17 cellular contexts compared by ENCODE assay signal in genomic region chr18:62500174-62500573, GRCh38. TPM values are rescaled to one million over a fixed set of nuclear protein-coding genes. Genes with fewer than 3 reads are reported as not detected.
DNase-seq lines count a peak whose midpoint lies in the region; ATAC-seq, FAIRE-seq and TF ChIP-seq lines count a peak whose summit lies in the region.
"Had no signal": no experiment of that assay in that cellular context is flagged by ENCODE, and none has a peak within 500 bp of the region (broad histone marks: within the 10 kb centered on the region; RNA-seq: fewer than 3 reads in every experiment).

No MANE protein-coding gene starts in this region.

- H2BK120ac ChIP-seq in neuronal stem cell (ENCODE audit: low read depth, low read length) = no peak overlapping the region

- no peak overlapping the region for H3K23ac ChIP-seq in neuronal stem cell (ENCODE audit: low read depth, low read length, poor library complexity)

- no peak overlapping the region for H3K4me3 Mint-ChIP-seq in activated CD4-positive, alpha-beta T cell treated with anti-CD3 and anti-CD28 coated beads, Interleukin-2, amount 10 ng/mL, durations not matched to agents 24 days and 14 days
- H3K4me3 Mint-ChIP-seq: CD8-positive, alpha-beta T cell; HFFc6 had no signal

- H3K4me3 ChIP-seq in HepG2 (replicated peaks in 1 of 3; ENCODE audit: insufficient read depth in 1 of 3, low read depth in 2 of 3, low read length in 3 of 3) = no peak overlapping the region
- H3K4me3 ChIP-seq in neuronal stem cell (ENCODE audit: low read length in 2 of 2) = no peak overlapping the region
- H3K4me3 ChIP-seq in colonic mucosa = no peak overlapping the region
- H3K4me3 ChIP-seq: K562 had no signal

- H2BK5ac ChIP-seq in neuronal stem cell (ENCODE audit: low read length) = no peak overlapping the region

- TF ChIP-seq RAD21 in HepG2 (CRISPR knock-in tag; IDR thresholded peaks at IDR 0.05) = no peak

- no peak overlapping the region for H3K4ac ChIP-seq in neuronal stem cell (ENCODE audit: low read length)

- H3K27ac Mint-ChIP-seq in activated CD4-positive, alpha-beta T cell treated with anti-CD3 and anti-CD28 coated beads, Interleukin-2, amount 10 ng/mL, durations not matched to agents 24 days and 14 days = no peak overlapping the region
- H3K27ac Mint-ChIP-seq: CD8-positive, alpha-beta T cell; HFFc6 had no signal

- BruUV-seq in HepG2 (replicated peaks; lab: Mats Ljungman, UMichigan) = no TSS peak

- TF ChIP-seq CTCF in HepG2 (CRISPR knock-in tag; IDR thresholded peaks at IDR 0.05) = no peak
- no peak for TF ChIP-seq CTCF in colonic mucosa (IDR thresholded peaks at IDR 0.05)

- peak overlapping the region; percentile 47 for H3K27ac ChIP-seq in HepG2 (ENCODE audit: extremely low read length, insufficient read depth, low read length)
- H3K27ac ChIP-seq in neuronal stem cell (replicated peaks; ENCODE audit: low read length) = no peak overlapping the region
- no peak overlapping the region for H3K27ac ChIP-seq in colonic mucosa
- H3K27ac ChIP-seq: HL-60 had no signal

- H4K91ac ChIP-seq in neuronal stem cell (ENCODE audit: low read depth, low read length, poor library complexity) = no peak overlapping the region

- H3K9me3 Mint-ChIP-seq in activated CD4-positive, alpha-beta T cell treated with anti-CD3 and anti-CD28 coated beads, Interleukin-2, amount 10 ng/mL, durations not matched to agents 24 days and 14 days = peaks cover 16% of the 10 kb centered on the region
- H3K9me3 Mint-ChIP-seq: CD8-positive, alpha-beta T cell; HFFc6 had no signal

- ATAC-seq in HepG2 = peak; percentile 17; the same call in 1 of the 3 replicates
- ATAC-seq: CD8-positive, alpha-beta T cell had no signal

- H2AFZ ChIP-seq in HepG2 (ENCODE audit: low read length) (no peak overlapping the region), neuronal stem cell (ENCODE audit: low read length) (peak overlapping the region; percentile 93)

- no peak overlapping the region for H2BK12ac ChIP-seq in neuronal stem cell (ENCODE audit: low read length)

- DNase-seq in activated CD4-positive, alpha-beta T cell treated with anti-CD3 and anti-CD28 coated beads, Interleukin-2, amount 10 ng/mL, durations not matched to agents 24 days and 14 days = peak; percentile 37
- DNase-seq in activated CD4-positive, alpha-beta T cell treated with anti-CD3 and anti-CD28 coated beads for 1 hour = no peak
- DNase-seq in HepG2 (ENCODE audit: low spot score) = no peak
- DNase-seq in neuronal stem cell (ENCODE audit: low spot score) = no peak
- DNase-seq in NOMO-1 treated with dmso at 0.1 percent for 144 hours (lab: John Stamatoyannopoulos, UW; ENCODE audit: unreplicated experiment) = no peak
- DNase-seq in glomerular visceral epithelial cell (ENCODE audit: extremely low spot score) = no peak
- no peak for DNase-seq in colonic mucosa
- DNase-seq: 8988T; C1 segment of cervical spinal cord; CD8-positive, alpha-beta T cell; COR-L47; HCEC 1CT; HFFc6 had no signal

- no peak overlapping the region for H2AK5ac ChIP-seq in neuronal stem cell (ENCODE audit: low read depth, low read length)

- no peaks in the 10 kb centered on the region for H3K79me1 ChIP-seq in neuronal stem cell (ENCODE audit: low read depth, low read length)

- H3K36me3 Mint-ChIP-seq in activated CD4-positive, alpha-beta T cell treated with anti-CD3 and anti-CD28 coated beads, Interleukin-2, amount 10 ng/mL, durations not matched to agents 24 days and 14 days (ENCODE audit: low read depth) = peaks cover 17% of the 10 kb centered on the region
- H3K36me3 Mint-ChIP-seq: CD8-positive, alpha-beta T cell had no signal

- H3K4me2 ChIP-seq in HepG2 (ENCODE audit: low read depth, low read length) (no peak overlapping the region), neuronal stem cell (ENCODE audit: insufficient read depth, low read length, poor library complexity, severe bottlenecking) (no peak overlapping the region)

- no peaks in the 10 kb centered on the region for H4K20me1 ChIP-seq in HepG2 (ENCODE audit: insufficient read depth, low read length)

- intact Hi-C loops in activated CD4-positive, alpha-beta T cell treated with anti-CD3 and anti-CD28 coated beads, Interleukin-2, amount 10 ng/mL, durations not matched to agents 24 days and 14 days (cut with micrococcal nuclease) = loop anchor here (10.0 kb wide), 1 partner anchor 575 kb away; no protein-coding TSS in a partner anchor
- intact Hi-C loops in HepG2 (cut with micrococcal nuclease; ENCODE audit: unreplicated experiment) (no loop called here), colonic mucosa (cut with DNase I) (no loop called here)

- 73% methylated on average over 1 of the region's 1 CpG for WGBS in HepG2 (ENCODE audit: low lambda C conversion rate)
- no CpG with 5 or more reads among the region's 1 CpG for WGBS in neuronal stem cell (ENCODE audit: extremely low coverage in 2 of 2, insufficient read length in 2 of 2, insufficient replicate concordance in 1 of 2), 2 donors

- POLR2A ChIA-PET in HepG2 (lab: Yijun Ruan, JAX) = interaction anchor here (2.2 kb wide), 1 partner anchor 11 kb away, joined by 11 read pairs; no protein-coding TSS in a partner anchor

- no peaks in the 10 kb centered on the region for H3K79me2 ChIP-seq in HepG2 (ENCODE audit: insufficient read depth, low read length)

- TF ChIP-seq EP300 in HepG2 (IDR thresholded peaks at IDR 0.05; ENCODE audit: low read depth in 2 of 2, low read length in 2 of 2) (no peak), HepG2 (CRISPR knock-in tag; IDR thresholded peaks at IDR 0.05; ENCODE audit: borderline replicate concordance) (no peak)

- H2BK15ac ChIP-seq in neuronal stem cell (ENCODE audit: low read length) = no peak overlapping the region

- no peak for FAIRE-seq in HepG2 (lab: Jason Lieb, UNC)
- FAIRE-seq: GM19239, H1, K562 had no signal

- no peak overlapping the region for H3K18ac ChIP-seq in neuronal stem cell (ENCODE audit: low read length)

- H3K9ac ChIP-seq in HepG2 (ENCODE audit: insufficient read depth, low read depth, low read length) = no peak overlapping the region
- no peak overlapping the region for H3K9ac ChIP-seq in neuronal stem cell (ENCODE audit: low read depth, low read length, poor library complexity)
- H3K9ac ChIP-seq in colonic mucosa (ENCODE audit: low read depth in 2 of 2, low read length in 2 of 2) = no peak overlapping the region

- in situ Hi-C loops in HepG2 (cut with HindIII; ENCODE audit: extremely low pct_ligation_motif_present, low pct_unique_long_range_greater_than_20kb) = no loop called here

- no peak for TF ChIP-seq POLR2A in HepG2 (IDR thresholded peaks at IDR 0.05; ENCODE audit: insufficient read depth in 1 of 2, low read depth in 2 of 2, low read length in 2 of 2)

- H4K8ac ChIP-seq in neuronal stem cell (ENCODE audit: low read depth, low read length) = no peak overlapping the region

- no peaks in the 10 kb centered on the region for H3K9me3 ChIP-seq in HepG2 (ENCODE audit: low read length)
- no peaks in the 10 kb centered on the region for H3K9me3 ChIP-seq in neuronal stem cell (replicated peaks in 1 of 2; ENCODE audit: control insufficient read depth in 2 of 2, insufficient read depth in 1 of 2, low read depth in 1 of 2, low read length in 2 of 2)
- H3K9me3 ChIP-seq in colonic mucosa = no peaks in the 10 kb centered on the region

- H3K14ac ChIP-seq in neuronal stem cell (ENCODE audit: low read length) = no peak overlapping the region

- peaks cover 4% of the 10 kb centered on the region for H3K4me1 Mint-ChIP-seq in activated CD4-positive, alpha-beta T cell treated with anti-CD3 and anti-CD28 coated beads, Interleukin-2, amount 10 ng/mL, durations not matched to agents 24 days and 14 days

- H3K36me3 ChIP-seq in HepG2 (replicated peaks in 1 of 2; ENCODE audit: control insufficient read depth in 1 of 2, insufficient read depth in 2 of 2, low read length in 2 of 2) (no peaks in the 10 kb centered on the region), neuronal stem cell (replicated peaks in 1 of 2; ENCODE audit: control insufficient read depth in 2 of 2, insufficient read depth in 2 of 2, low read length in 2 of 2) (no peaks in the 10 kb centered on the region), colonic mucosa (no peaks in the 10 kb centered on the region)

- H3K27me3 ChIP-seq in HepG2 (ENCODE audit: control insufficient read depth in 1 of 2, insufficient read depth in 2 of 2, low read length in 2 of 2) (no peaks in the 10 kb centered on the region), neuronal stem cell (ENCODE audit: control insufficient read depth in 3 of 3, insufficient read depth in 3 of 3, low read depth in 1 of 3, low read length in 3 of 3) (no peaks in the 10 kb centered on the region), colonic mucosa (no peaks in the 10 kb centered on the region)

- peaks cover 10% of the 10 kb centered on the region for H3K27me3 Mint-ChIP-seq in activated CD4-positive, alpha-beta T cell treated with anti-CD3 and anti-CD28 coated beads, Interleukin-2, amount 10 ng/mL, durations not matched to agents 24 days and 14 days

- CTCF ChIA-PET in HepG2 (lab: Yijun Ruan, JAX; ENCODE audit: low intra/inter-chr PET ratio, low total read pairs) = no interaction called here

- peaks cover 48% of the 10 kb centered on the region for H3K4me1 ChIP-seq in HepG2 (ENCODE audit: insufficient read depth, low read length)
- H3K4me1 ChIP-seq in neuronal stem cell (ENCODE audit: control insufficient read depth in 2 of 2, insufficient read depth in 1 of 2, low read depth in 1 of 2, low read length in 2 of 2) = peaks cover 6 to 13% of the 10 kb centered on the region in 2 donors
- no peaks in the 10 kb centered on the region for H3K4me1 ChIP-seq in colonic mucosa

RNA-seq across cellular contexts. Expression of gene ZCCHC2, which starts 22.7 kb away (rescaled TPM):
- 47.0 and 52.8 TPM in 2 replicates for total RNA-seq in activated CD4-positive, alpha-beta T cell treated with anti-CD3 and anti-CD28 coated beads, Interleukin-2, amount 10 ng/mL, durations not matched to agents 24 days and 14 days
- total RNA-seq in HepG2 (2016; rRNA removed; fragmentation: Illumina TruSeq; extraction: Trizol) = 76.1 and 76.5 TPM in 2 replicates
- 177 and 189 TPM in 2 replicates for total RNA-seq in HepG2 (2016; cell fraction: cytosol; rRNA removed; fragmentation: Illumina TruSeq; extraction: Trizol; ENCODE audit: low read depth)
- total RNA-seq in HepG2 (2016; cell fraction: insoluble cytoplasmic fraction; rRNA removed; fragmentation: Illumina TruSeq; extraction: Trizol) = 71.7 and 74.4 TPM in 2 replicates
- total RNA-seq in HepG2 (2016; cell fraction: membrane; rRNA removed; fragmentation: Illumina TruSeq; extraction: Trizol) = 60.3 and 72.3 TPM in 2 replicates
- total RNA-seq in HepG2 (2016; cell fraction: nucleus; rRNA removed; fragmentation: Illumina TruSeq; extraction: Trizol) = 106 and 120 TPM in 2 replicates
- polyA plus RNA-seq in HepG2 (2011; rRNA removed) = 52.2 and 62.5 TPM in 2 replicates
- polyA plus RNA-seq in HepG2 (2011; cell fraction: cytosol; rRNA removed) = 39.3 and 44.4 TPM in 2 replicates
- polyA plus RNA-seq in HepG2 (2011; cell fraction: nucleus; rRNA removed) = 79.8 and 99.4 TPM in 2 replicates
- 25.6 and 27.8 TPM in 2 replicates for polyA plus RNA-seq in HepG2 (2012)
- polyA plus RNA-seq in HepG2 (2016; cell fraction: cytosol; fragmentation: Illumina TruSeq; extraction: Trizol; ENCODE audit: low read depth) = 4.7 and 5.0 TPM in 2 replicates
- 53.3 and 60.9 TPM in 2 replicates for polyA plus RNA-seq in HepG2 (2016; cell fraction: insoluble cytoplasmic fraction; fragmentation: Illumina TruSeq; extraction: Trizol; ENCODE audit: low read depth)
- 13.0 and 14.6 TPM in 2 replicates for polyA plus RNA-seq in HepG2 (2016; cell fraction: membrane; fragmentation: Illumina TruSeq; extraction: Trizol; ENCODE audit: low read depth)
- 129 and 143 TPM in 2 replicates for polyA plus RNA-seq in HepG2 (2016; cell fraction: nucleus; fragmentation: Illumina TruSeq; extraction: Trizol; ENCODE audit: insufficient read depth, low read depth)
- polyA minus RNA-seq in HepG2 (2011; rRNA and poly(A)+ RNA removed; ENCODE audit: low replicate concordance) = 58.0 and 138 TPM in 2 replicates
- polyA minus RNA-seq in HepG2 (2011; cell fraction: cytosol; rRNA and poly(A)+ RNA removed) = 42.1 and 44.2 TPM in 2 replicates
- 164 and 187 TPM in 2 replicates for polyA minus RNA-seq in HepG2 (2011; cell fraction: nucleus; rRNA and poly(A)+ RNA removed)
- polyA plus RNA-seq in neuronal stem cell (2013, experiment 1 of 2) = 7.7 TPM
- 7.2 TPM for polyA plus RNA-seq in neuronal stem cell (2013, experiment 2 of 2)
- total RNA-seq in colonic mucosa = 10 to 100 TPM; 24.7 to 25.7 TPM
